ENCODE assay signal across 19 cellular contexts in genomic region chr4:140089216-140089615, GRCh38.
DNase-seq lines count a peak whose midpoint lies in the region; ATAC-seq, FAIRE-seq and TF ChIP-seq lines count a peak whose summit lies in the region.
"Had no signal": no experiment of that assay in that cellular context is flagged by ENCODE, and none has a peak within 500 bp of the region (broad histone marks: within the 10 kb centered on the region; RNA-seq: fewer than 3 reads in every experiment).

No MANE protein-coding gene starts in this region.

- no peaks in the 10 kb centered on the region for H3K27me3 ChIP-seq in endothelial cell of umbilical vein (ENCODE audit: control insufficient read depth in 2 of 2, insufficient read depth in 2 of 2, low read length in 2 of 2)

- H4K20me1 ChIP-seq in endothelial cell of umbilical vein (replicated peaks; ENCODE audit: control insufficient read depth, extremely low read depth, insufficient read depth, low read length), result no peaks in the 10 kb centered on the region

- no peaks in the 10 kb centered on the region for H3K9me1 ChIP-seq in endothelial cell of umbilical vein (replicated peaks; ENCODE audit: control insufficient read depth, extremely low read depth, insufficient read depth, low read length)

- intact Hi-C loops in endothelial cell of umbilical vein (cut with micrococcal nuclease), result no loop called here

- no peak overlapping the region for H2AFZ ChIP-seq in endothelial cell of umbilical vein (ENCODE audit: low read depth, low read length)

- H3K27ac Mint-ChIP-seq in HFFc6, result peak overlapping the region; percentile 1; the same call in 1 of the 2 replicates
- H3K27ac Mint-ChIP-seq: CD8-positive, alpha-beta T cell; IgD-negative memory B cell had no signal

- no peak for TF ChIP-seq POLR2A in endothelial cell of umbilical vein (IDR thresholded peaks at IDR 0.05; ENCODE audit: low read depth, low read length)

- TF ChIP-seq CTCF in HFFc6 (IDR thresholded peaks at IDR 0.05), result no peak
- TF ChIP-seq CTCF in endothelial cell of umbilical vein (IDR thresholded peaks at IDR 0.05; ENCODE audit: extremely low read depth in 1 of 2, insufficient read depth in 1 of 2, low read depth in 1 of 2, low read length in 2 of 2), result no peak

- no peak overlapping the region for H3K4me3 Mint-ChIP-seq in HFFc6
- H3K4me3 Mint-ChIP-seq: CD14-positive monocyte; CD8-positive, alpha-beta T cell; IgD-negative memory B cell had no signal

- H3K36me3 Mint-ChIP-seq in HFFc6 (ENCODE audit: low read depth), result no peaks in the 10 kb centered on the region
- H3K36me3 Mint-ChIP-seq: CD8-positive, alpha-beta T cell; IgD-negative memory B cell had no signal

- H3K4me3 ChIP-seq in endothelial cell of umbilical vein (replicated peaks in 1 of 3; ENCODE audit: insufficient read depth in 1 of 3, low read depth in 1 of 3, low read length in 3 of 3), result no peak overlapping the region

- H3K9me3 ChIP-seq in endothelial cell of umbilical vein (replicated peaks; ENCODE audit: control insufficient read depth, insufficient read depth, low read length), result no peaks in the 10 kb centered on the region

- CTCF ChIA-PET in endothelial cell of umbilical vein (lab: Charles Lee), result interaction anchor here (1.3 to 2.8 kb wide), 5 partner anchors 11 to 164 kb away, joined by 3 to 10 read pairs (median 5); no protein-coding TSS in a partner anchor

- H3K4me1 Mint-ChIP-seq in HFFc6 (ENCODE audit: low read depth), result peaks cover 75% of the 10 kb centered on the region

- peaks cover 60% of the 10 kb centered on the region for H3K4me1 ChIP-seq in endothelial cell of umbilical vein (ENCODE audit: control insufficient read depth, extremely low read depth, insufficient read depth, low read length)

- peak overlapping the region; percentile 65 for H3K4me2 ChIP-seq in endothelial cell of umbilical vein (ENCODE audit: insufficient read depth, low read length)

- dilution Hi-C loops in endothelial cell of umbilical vein (cut with MboI; ENCODE audit: extremely low pct_ligation_motif_present, low sequenced_read_pairs), result no loop called here

- H3K9ac ChIP-seq in endothelial cell of umbilical vein (replicated peaks; ENCODE audit: extremely low read depth, insufficient read depth, low read length), result peak overlapping the region; percentile 78

- no TSS peak for BruUV-seq in endothelial cell of umbilical vein (replicated peaks; lab: Mats Ljungman, UMichigan)

- POLR2A ChIA-PET in endothelial cell of umbilical vein (lab: Charles Lee), result no interaction called here

- H3K36me3 ChIP-seq in endothelial cell of umbilical vein (ENCODE audit: control insufficient read depth in 2 of 2, extremely low read depth in 1 of 2, insufficient read depth in 2 of 2, low read length in 2 of 2), result no peaks in the 10 kb centered on the region

- H3K79me2 ChIP-seq in endothelial cell of umbilical vein (ENCODE audit: control insufficient read depth, insufficient read depth, low read length), result peaks cover 25% of the 10 kb centered on the region

- H3K9me3 Mint-ChIP-seq in HFFc6, result no peaks in the 10 kb centered on the region
- H3K9me3 Mint-ChIP-seq: CD8-positive, alpha-beta T cell; IgD-negative memory B cell had no signal

- FAIRE-seq in endothelial cell of umbilical vein (lab: Jason Lieb, UNC), result no peak
- FAIRE-seq: D721Med, GM12892, GM19239 had no signal

- H3K27ac ChIP-seq in endothelial cell of umbilical vein (ENCODE audit: insufficient read depth, low read depth, low read length), result peak overlapping the region; percentile 89

- peaks cover 2% of the 10 kb centered on the region; the same call in 1 of the 2 replicates for H3K27me3 Mint-ChIP-seq in HFFc6 (ENCODE audit: insufficient read depth)

- DNase-seq in HFFc6 (no peak), amniotic epithelial cell (ENCODE audit: low read depth) (peak; percentile 62), endothelial cell of umbilical vein (ENCODE audit: low read depth, low spot score) (no peak), renal cortical epithelial cell (ENCODE audit: low read depth) (peak; percentile 46), DMS79 (lab: John Stamatoyannopoulos, UW) (no peak), germinal center (ENCODE audit: low spot score) (no peak)
- no peak for DNase-seq in stimulated activated CD4-positive, alpha-beta T cell treated with anti-CD3 and anti-CD28 coated beads, Interleukin-2, amount 100 ng/mL, for 48 hours
- DNase-seq: CD8-positive, alpha-beta T cell; COR-L47; DMS153; DND-41; GDM1; HCEC 1CT had no signal

- ATAC-seq in GM18909 (IDR thresholded peaks at IDR 0.05; ENCODE audit: poor library complexity, unreplicated experiment), result no peak
- ATAC-seq: CD8-positive, alpha-beta T cell had no signal

TF ChIP-seq in endothelial cell of umbilical vein, 7 proteins besides CTCF, POLR2A, EP300 and RAD21:
- TF ChIP-seq POLR2AphosphoS5 (IDR thresholded peaks at IDR 0.05; ENCODE audit: insufficient read depth, low read depth, low read length), result no peak
- no peak for TF ChIP-seq JUN (IDR thresholded peaks at IDR 0.05; ENCODE audit: borderline replicate concordance, insufficient read depth, insufficient read length, low read depth)
- TF ChIP-seq EZH2 (IDR thresholded peaks at IDR 0.05; ENCODE audit: borderline replicate concordance, low read depth, low read length, severe bottlenecking), result no peak
- no peak for TF ChIP-seq FOS (IDR thresholded peaks at IDR 0.05; ENCODE audit: borderline replicate concordance, insufficient read depth, low read length)
- TF ChIP-seq, protein P1, sequence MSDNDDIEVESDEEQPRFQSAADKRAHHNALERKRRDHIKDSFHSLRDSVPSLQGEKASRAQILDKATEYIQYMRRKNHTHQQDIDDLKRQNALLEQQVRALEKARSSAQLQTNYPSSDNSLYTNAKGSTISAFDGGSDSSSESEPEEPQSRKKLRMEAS (IDR thresholded peaks at IDR 0.05; ENCODE audit: insufficient read depth, insufficient read length), result no peak
- TF ChIP-seq MYC (IDR thresholded peaks at IDR 0.05; ENCODE audit: low read depth, low read length), result no peak
- no peak for TF ChIP-seq GATA2 (IDR thresholded peaks at IDR 0.05; ENCODE audit: insufficient read depth, insufficient read length, low read depth, low read length)

Comparison
In these comparisons a context has a peak if more than half of its experiments do, and no peak if none do; other contexts are left out.
1. DNase-seq: peak in amniotic epithelial cell (single experiment) and renal cortical epithelial cell (single experiment); none in HFFc6 (single experiment), endothelial cell of umbilical vein (single experiment), DMS79 (single experiment), germinal center (single experiment) and stimulated activated CD4-positive, alpha-beta T cell treated with anti-CD3 and anti-CD28 coated beads, Interleukin-2, amount 100 ng/mL, for 48 hours (0 of 2).